13 cellular contexts compared by ENCODE assay signal in genomic region chr19:6828306-6828697, GRCh38. TPM values are rescaled to one million over a fixed set of nuclear protein-coding genes. Genes with fewer than 3 reads are reported as not detected.
A peak's percentile ranks its signal among the peaks of the same experiment; 100 is the strongest.
DNase-seq lines count a peak whose midpoint lies in the region; ATAC-seq, FAIRE-seq and TF ChIP-seq lines count a peak whose summit lies in the region.
"Had no signal": no experiment of that assay in that cellular context is flagged by ENCODE, and none has a peak within 500 bp of the region (broad histone marks: within the 10 kb centered on the region; RNA-seq: fewer than 3 reads in every experiment).

No MANE protein-coding gene starts in this region.

- H3K4me2 ChIP-seq in A549 (peak overlapping the region; percentile 93), H9 (ENCODE audit: insufficient read depth, insufficient read length, low read length) (peak overlapping the region; percentile 26)

- H3K23me2 ChIP-seq in H9 (ENCODE audit: insufficient read length, low read depth, low read length, poor library complexity, severe bottlenecking): no peaks in the 10 kb centered on the region

- no peak overlapping the region for H2BK12ac ChIP-seq in H9 (ENCODE audit: insufficient read length, low read depth, low read length)

- POLR2A ChIA-PET in A549 (lab: Yijun Ruan, JAX): interaction anchor here (0.6 to 1.9 kb wide), 4 partner anchors 20 to 182 kb away, joined by 3 to 19 read pairs (median 6); no protein-coding TSS in a partner anchor
- POLR2A ChIA-PET in CD8-positive, alpha-beta memory T cell (lab: Charles Lee): no interaction called here

- no peak overlapping the region for H3K56ac ChIP-seq in H9 (ENCODE audit: insufficient read length, low read depth, low read length)

- H3K4me3 ChIP-seq in A549 (peak overlapping the region; percentile 63), pancreas (no peak overlapping the region)
- no peak overlapping the region for H3K4me3 ChIP-seq in CD8-positive, alpha-beta memory T cell (ENCODE audit: low read length)
- H3K4me3 ChIP-seq: right atrium auricular region had no signal

- H4K8ac ChIP-seq in H9 (replicated peaks; ENCODE audit: insufficient read length, low read depth, low read length): no peak overlapping the region

- TF ChIP-seq POLR2A in A549 (IDR thresholded peaks at IDR 0.05; ENCODE audit: low read length): peak; percentile 33; the same call in 1 of the 2 replicates

- H4K20me1 ChIP-seq in H9 (ENCODE audit: control insufficient read depth, insufficient read depth, insufficient read length): no peaks in the 10 kb centered on the region

- H2BK15ac ChIP-seq in H9 (ENCODE audit: low read depth, low read length): no peak overlapping the region

- no peak overlapping the region for H2BK5ac ChIP-seq in H9 (ENCODE audit: insufficient read length, low read length)

- no peak overlapping the region for H3K23ac ChIP-seq in H9 (ENCODE audit: insufficient read length, low read depth, low read length)

- peak; percentile 82 to 84 for ATAC-seq in A549
- ATAC-seq in T-helper 17 cell: no peak
- ATAC-seq in pancreas: no peak
- ATAC-seq in GM21390 (IDR thresholded peaks at IDR 0.05; ENCODE audit: unreplicated experiment): no peak

- no peak overlapping the region for H3K18ac ChIP-seq in H9 (ENCODE audit: insufficient read length, low read depth, low read length)

- H2AK5ac ChIP-seq in H9 (ENCODE audit: insufficient read length, low read length): no peak overlapping the region

- H4K91ac ChIP-seq in H9 (ENCODE audit: insufficient read length, low read depth, low read length): no peak overlapping the region

- DNase-seq in A549 (ENCODE audit: low read depth in 1 of 2, low spot score in 1 of 2) (peak; percentile 84 to 86), H9 (peak; percentile 86), T-helper 17 cell (no peak), iPS-NIHi11 (ENCODE audit: low spot score) (peak; percentile 45), hippocampal formation (lab: John Stamatoyannopoulos, UW) (no peak), pancreas (no peak)
- DNase-seq in CD8-positive, alpha-beta memory T cell: no peak
- DNase-seq: activated CD4-positive, alpha-beta T cell treated with anti-CD3 and anti-CD28 coated beads for 1 hour; NCI-H1417; NCI-H748 treated with DMSO at 0.1 percent for 48 hours had no signal

- H3K27ac Mint-ChIP-seq in H9 (no peak overlapping the region), T-helper 17 cell (peak overlapping the region; percentile 74)
- peak overlapping the region in 3 of 8 donors; percentile 72 to 97 (median 81) for H3K27ac Mint-ChIP-seq in CD8-positive, alpha-beta memory T cell

- H2AFZ ChIP-seq in H9 (ENCODE audit: low read length): no peak overlapping the region

- no peaks in the 10 kb centered on the region for H3K79me1 ChIP-seq in H9 (ENCODE audit: insufficient read depth, low read depth, low read length, poor library complexity, severe bottlenecking)

- H4K5ac ChIP-seq in H9 (ENCODE audit: insufficient read length, low read depth, low read length): no peak overlapping the region

- H3K9ac ChIP-seq in H9 (ENCODE audit: extremely low read depth, insufficient read length, low read length): no peak overlapping the region

- H3K27me3 Mint-ChIP-seq in H9 (ENCODE audit: low read depth) (peaks cover 13% of the 10 kb centered on the region), T-helper 17 cell (no peaks in the 10 kb centered on the region)
- no peaks in the 10 kb centered on the region for H3K27me3 Mint-ChIP-seq in CD8-positive, alpha-beta memory T cell

- H3K9me3 Mint-ChIP-seq in H9: peaks cover 9 to 85% of the 10 kb centered on the region in 2 experiments
- no peaks in the 10 kb centered on the region for H3K9me3 Mint-ChIP-seq in CD8-positive, alpha-beta memory T cell

- WGBS in A549 (ENCODE audit: missing lambda C conversion rate): 0% methylated on average over 6 of the region's 14 CpGs
- no CpG with 5 or more reads among the region's 14 CpGs for WGBS in H9 (ENCODE audit: extremely low coverage, insufficient read length, low lambda C conversion rate)
- WGBS in pancreas, 2 donors: 28 to 32% methylated on average over 14 of the region's 14 CpGs

- H2BK120ac ChIP-seq in H9 (ENCODE audit: low read depth, low read length, poor library complexity, severe bottlenecking): no peak overlapping the region

- intact Hi-C loops in pancreas (cut with DNase I): no loop called here

- H3K4me1 Mint-ChIP-seq in H9 (peaks cover 0 to 4% of the 10 kb centered on the region in 2 experiments; a peak in 1 of 4 replicates), T-helper 17 cell (peaks cover 14% of the 10 kb centered on the region)
- H3K4me1 Mint-ChIP-seq in CD8-positive, alpha-beta memory T cell: peaks cover 4 to 8% (median 5%) of the 10 kb centered on the region in 3 donors

- H3T11ph ChIP-seq in H9 (ENCODE audit: low read length): no peak overlapping the region

- TF ChIP-seq CTCF in A549 (IDR thresholded peaks at IDR 0.05) (no peak), H9 (conservative IDR thresholded peaks at IDR 0.05) (no peak), pancreas (IDR thresholded peaks at IDR 0.05) (no peak)

- H3K79me2 ChIP-seq in H9 (ENCODE audit: insufficient read depth, low read length): no peaks in the 10 kb centered on the region

- no peaks in the 10 kb centered on the region for H3K27me3 ChIP-seq in H9 (ENCODE audit: insufficient read depth, low read length)
- peaks cover 0 to 4% (median 0%) of the 10 kb centered on the region in 4 donors for H3K27me3 ChIP-seq in pancreas
- H3K27me3 ChIP-seq in CD8-positive, alpha-beta memory T cell (ENCODE audit: insufficient read depth, low read length, poor library complexity, severe bottlenecking): no peaks in the 10 kb centered on the region
- H3K27me3 ChIP-seq: right atrium auricular region had no signal

- H3K14ac ChIP-seq in H9 (ENCODE audit: insufficient read depth, low read length): no peak overlapping the region

- CTCF ChIA-PET in A549 (lab: Yijun Ruan, JAX): interaction anchor here (1.5 to 2.2 kb wide), 3 partner anchors 19 to 90 kb away, joined by 6 to 11 read pairs (median 7); no protein-coding TSS in a partner anchor
- CTCF ChIA-PET in CD8-positive, alpha-beta memory T cell (lab: Charles Lee): interaction anchor here (1.2 kb wide), 1 partner anchor 15 kb away, joined by 3 read pairs; no protein-coding TSS in a partner anchor

- no peak for TF ChIP-seq EP300 in A549 (IDR thresholded peaks at IDR 0.05)

- H3K4ac ChIP-seq in H9 (ENCODE audit: low read depth, low read length): no peak overlapping the region

- peak overlapping the region; percentile 83 to 87 for H3K27ac ChIP-seq in A549
- H3K27ac ChIP-seq in H9 (ENCODE audit: insufficient read length, low read depth, low read length): no peak overlapping the region
- H3K27ac ChIP-seq in pancreas: no peak overlapping the region
- H3K27ac ChIP-seq in CD8-positive, alpha-beta memory T cell (ENCODE audit: low read depth, low read length): no peak overlapping the region
- H3K27ac ChIP-seq: right atrium auricular region had no signal

- no peaks in the 10 kb centered on the region for H3K36me3 ChIP-seq in pancreas
- peaks cover 64% of the 10 kb centered on the region for H3K36me3 ChIP-seq in CD8-positive, alpha-beta memory T cell (ENCODE audit: insufficient read depth, low read length)
- H3K36me3 ChIP-seq: right atrium auricular region had no signal

- H3K9me3 ChIP-seq in A549 (no peaks in the 10 kb centered on the region), H9 (ENCODE audit: control insufficient read depth, low read depth, low read length) (no peaks in the 10 kb centered on the region), T-helper 17 cell (ENCODE audit: control insufficient read depth, low read length, poor library complexity, severe bottlenecking) (no peaks in the 10 kb centered on the region), pancreas (no peaks in the 10 kb centered on the region)
- no peaks in the 10 kb centered on the region for H3K9me3 ChIP-seq in CD8-positive, alpha-beta memory T cell (ENCODE audit: low read length)
- H3K9me3 ChIP-seq: right atrium auricular region had no signal

- TF ChIP-seq RAD21 in A549 (conservative IDR thresholded peaks at IDR 0.05 in 1 of 2, IDR thresholded peaks at IDR 0.05 in 1 of 2): no peak

- H3K36me3 Mint-ChIP-seq in H9 (ENCODE audit: insufficient read depth in 1 of 3, low read depth in 3 of 3) (peaks cover 0 to 2% (median 0%) of the 10 kb centered on the region in 3 experiments; a peak in 1 of 7 replicates), T-helper 17 cell (ENCODE audit: low read depth) (peaks cover 18% of the 10 kb centered on the region)
- H3K36me3 Mint-ChIP-seq in CD8-positive, alpha-beta memory T cell: peaks cover 10 to 91% (median 31%) of the 10 kb centered on the region in 3 donors

- FAIRE-seq in A549 (lab: Jason Lieb, UNC) (no peak), pancreas (lab: Jason Lieb, UNC) (no peak)

- H3K4me1 ChIP-seq in A549: peaks cover 7% of the 10 kb centered on the region; the same call in 2 of the 3 replicates
- H3K4me1 ChIP-seq in H9 (ENCODE audit: insufficient read depth, low read length): no peaks in the 10 kb centered on the region; the same call in 1 of the 2 replicates
- no peaks in the 10 kb centered on the region for H3K4me1 ChIP-seq in pancreas
- no peaks in the 10 kb centered on the region for H3K4me1 ChIP-seq in CD8-positive, alpha-beta memory T cell (ENCODE audit: insufficient read depth, low read length)
- H3K4me1 ChIP-seq: right atrium auricular region had no signal

- H3K4me3 Mint-ChIP-seq in H9 (no peak overlapping the region), T-helper 17 cell (no peak overlapping the region)
- H3K4me3 Mint-ChIP-seq in CD8-positive, alpha-beta memory T cell: no peak overlapping the region

- H2BK20ac ChIP-seq in H9 (ENCODE audit: low read depth, low read length, poor library complexity, severe bottlenecking): no peak overlapping the region

RNA-seq across cellular contexts. Expression of gene VAV1, which starts 55.8 kb away (rescaled TPM):
- polyA plus RNA-seq in A549 (2011; rRNA removed) (5.6 and 6.7 TPM in 2 replicates), A549 (2017; fragmentation: RNase III; extraction: RNeasy Plus Mini Kit Qiagen cat#74134 plus additional on column Dnase treatment) (7.5 to 9.5 TPM (median 8.5 TPM) in 3 replicates), pancreas (1 to 10 TPM; 1.0 to 1.4 TPM)
- polyA plus RNA-seq in A549 (2012; cell fraction: cytosol; rRNA removed): 4.7 and 5.4 TPM in 2 replicates
- 4.2 and 5.6 TPM in 2 replicates for polyA plus RNA-seq in A549 (2012; cell fraction: nucleus; rRNA removed)
- polyA minus RNA-seq in A549 (2011; rRNA and poly(A)+ RNA removed): 9.2 and 10.9 TPM in 2 replicates
- total RNA-seq in H9 (2021) (0.61 and 0.90 TPM in 2 replicates), T-helper 17 cell (10 to 100 TPM; 83.0 to 92.0 TPM), pancreas (1 to 10 TPM in 3 of 6 donors, under 1 TPM in 3; 0.23 to 7.3 (median 1.7) TPM)
- 10 to 100 TPM; 51.9 to 52.9 TPM for total RNA-seq in CD8-positive, alpha-beta memory T cell
- polyA plus RNA-seq in CD8-positive, alpha-beta memory T cell: 28.4 TPM
- polyA plus RNA-seq: BJ had no signal

RNA-seq across cellular contexts. Expression of gene ADGRE1, which starts 59.1 kb away (rescaled TPM):
- polyA plus RNA-seq in A549 (2011; rRNA removed) (3.6 and 4.2 TPM in 2 replicates), A549 (2017; fragmentation: RNase III; extraction: RNeasy Plus Mini Kit Qiagen cat#74134 plus additional on column Dnase treatment) (4.8 to 6.6 TPM (median 5.0 TPM) in 3 replicates), pancreas (under 1 TPM in 1 of 2 donors, not detected in 1; 0.07 TPM)
- 2.4 and 3.9 TPM in 2 replicates for polyA plus RNA-seq in A549 (2012; cell fraction: cytosol; rRNA removed)
- 2.0 and 3.8 TPM in 2 replicates for polyA plus RNA-seq in A549 (2012; cell fraction: nucleus; rRNA removed)
- 2.7 and 3.3 TPM in 2 replicates for polyA minus RNA-seq in A549 (2011; rRNA and poly(A)+ RNA removed)
- total RNA-seq in H9 (2021) (not detected in 2 replicates), T-helper 17 cell (1 to 10 TPM; 3.6 to 6.6 TPM), pancreas (under 1 TPM in 4 of 6 donors, not detected in 2; 0.14 to 0.73 (median 0.39) TPM)
- under 1 TPM; 0.53 to 0.59 TPM for total RNA-seq in CD8-positive, alpha-beta memory T cell
- polyA plus RNA-seq in CD8-positive, alpha-beta memory T cell: 0.36 TPM
- total RNA-seq: right atrium auricular region had no signal
- polyA plus RNA-seq: BJ had no signal

Comparison
In these comparisons a context has a peak if more than half of its experiments do, and no peak if none do; other contexts are left out.
1. ATAC-seq: peak in A549 (2 of 2); none in T-helper 17 cell (single experiment), pancreas (0 of 4) and GM21390 (single experiment).
2. DNase-seq: peak in A549 (2 of 2), H9 (single experiment) and iPS-NIHi11 (single experiment); none in T-helper 17 cell (0 of 3), hippocampal formation (0 of 2), pancreas (0 of 6) and CD8-positive, alpha-beta memory T cell (0 of 5).
3. H3K27ac ChIP-seq: peak in A549 (2 of 2); none in H9 (single experiment), pancreas (0 of 4) and CD8-positive, alpha-beta memory T cell (single experiment).
4. RNA of gene VAV1, which starts 55.8 kb away (total RNA-seq): 83.0 to 92.0 TPM in T-helper 17 cell and 51.9 to 52.9 TPM in CD8-positive, alpha-beta memory T cell; 0.23 to 7.3 TPM in pancreas and 0.61 to 0.90 TPM in H9; every median in the first group is over 4 times any median in the second.